Comparison of ENCODE assay signal across 21 cellular contexts in genomic region chr2:241126201-241126611, GRCh38. TPM values are rescaled to one million over a fixed set of nuclear protein-coding genes. Genes with fewer than 3 reads are reported as not detected.
A peak's percentile ranks its signal among the peaks of the same experiment; 100 is the strongest.
DNase-seq lines count a peak whose midpoint lies in the region; ATAC-seq, FAIRE-seq and TF ChIP-seq lines count a peak whose summit lies in the region.
"Had no signal": no experiment of that assay in that cellular context is flagged by ENCODE, and none has a peak within 500 bp of the region (broad histone marks: within the 10 kb centered on the region; RNA-seq: fewer than 3 reads in every experiment).

No MANE protein-coding gene starts in this region.

- peaks cover 43% of the 10 kb centered on the region for H3K36me3 Mint-ChIP-seq in activated CD4-positive, alpha-beta T cell treated with anti-CD3 and anti-CD28 coated beads, Interleukin-2, amount 10 ng/mL, durations not matched to agents 24 days and 14 days (ENCODE audit: low read depth)
- peaks cover 53% of the 10 kb centered on the region for H3K36me3 Mint-ChIP-seq in activated B cell treated with CpG ODN at 0.5 μM for 24 hours (ENCODE audit: low read depth)
- H3K36me3 Mint-ChIP-seq in naive B cell = peaks cover 2 to 8% of the 10 kb centered on the region in 2 donors

- POLR2A ChIA-PET in activated B cell treated with CpG ODN at 0.5 μM for 24 hours (lab: Charles Lee) = interaction anchor here (1.3 to 7.9 kb wide), 4 partner anchors 13 to 25 kb away, joined by 3 to 91 read pairs (median 54); partner anchors contain the start of genes MTERF4, PASK and PPP1R7

- peak overlapping the region; percentile 92 for H3K27ac ChIP-seq in C4-2B
- H3K27ac ChIP-seq: SJCRH30 had no signal

- no peaks in the 10 kb centered on the region for H3K9me3 Mint-ChIP-seq in activated CD4-positive, alpha-beta T cell treated with anti-CD3 and anti-CD28 coated beads, Interleukin-2, amount 10 ng/mL, durations not matched to agents 24 days and 14 days
- peaks cover under 1% of the 10 kb centered on the region for H3K9me3 Mint-ChIP-seq in activated B cell treated with CpG ODN at 0.5 μM for 24 hours
- peaks cover 0 to 3% (median 0%) of the 10 kb centered on the region in 7 donors for H3K9me3 Mint-ChIP-seq in naive B cell
- H3K9me3 Mint-ChIP-seq: neural crest cell had no signal

- no peak for FAIRE-seq in urothelium cell line (lab: Jason Lieb, UNC)
- FAIRE-seq: A204.1, H1 had no signal

- no peak for DNase-seq in activated CD4-positive, alpha-beta T cell treated with anti-CD3 and anti-CD28 coated beads, Interleukin-2, amount 10 ng/mL, durations not matched to agents 24 days and 14 days
- no peak for DNase-seq in activated CD4-positive, alpha-beta T cell treated with anti-CD3 and anti-CD28 coated beads, Interleukin-2, amount 50 U/mL, for 4 hours
- DNase-seq in activated B cell treated with CpG ODN at 0.5 μM for 24 hours (no peak), naive B cell (no peak), urothelium cell line (ENCODE audit: low spot score) (no peak), NCI-H526 treated with DMSO at 0.1 percent for 48 hours (lab: John Stamatoyannopoulos, UW) (no peak), T1000 (lab: John Stamatoyannopoulos, UW) (no peak)
- DNase-seq: activated CD4-positive, alpha-beta T cell treated with anti-CD3 and anti-CD28 coated beads for 48 hours; activated naive CD4-positive, alpha-beta T cell treated with Interleukin-2 at 50 U/mL for 16 hours; caudate nucleus; dermis blood vessel endothelial cell; DND-41; NCI-H1417; NCI-H510A; NK-92 treated with Interleukin-12 subunit alpha and Interleukin-12 subunit beta, amount 100 ng/mL, for 24 hours; SJCRH30 had no signal

- TF ChIP-seq CTCF in C4-2B (conservative IDR thresholded peaks at IDR 0.05) (no peak), activated B cell treated with CpG ODN at 0.5 μM for 24 hours (IDR thresholded peaks at IDR 0.05) (no peak)

- ATAC-seq in activated B cell treated with CpG ODN at 0.5 μM for 24 hours (ENCODE audit: low read depth) (no peak), naive B cell (ENCODE audit: low read depth in 2 of 2) (no peak)
- ATAC-seq: Panc1 had no signal

- H3K4me3 Mint-ChIP-seq in activated CD4-positive, alpha-beta T cell treated with anti-CD3 and anti-CD28 coated beads, Interleukin-2, amount 10 ng/mL, durations not matched to agents 24 days and 14 days = no peak overlapping the region
- H3K4me3 Mint-ChIP-seq in activated B cell treated with CpG ODN at 0.5 μM for 24 hours (no peak overlapping the region), naive B cell (peak overlapping the region in 1 of 8 donors; percentile 50)
- H3K4me3 Mint-ChIP-seq: neural crest cell had no signal

- no peaks in the 10 kb centered on the region for H3K27me3 Mint-ChIP-seq in activated CD4-positive, alpha-beta T cell treated with anti-CD3 and anti-CD28 coated beads, Interleukin-2, amount 10 ng/mL, durations not matched to agents 24 days and 14 days
- H3K27me3 Mint-ChIP-seq in activated B cell treated with CpG ODN at 0.5 μM for 24 hours = no peaks in the 10 kb centered on the region
- H3K27me3 Mint-ChIP-seq in naive B cell = no peaks in the 10 kb centered on the region

- intact Hi-C loops in activated CD4-positive, alpha-beta T cell treated with anti-CD3 and anti-CD28 coated beads, Interleukin-2, amount 10 ng/mL, durations not matched to agents 24 days and 14 days (cut with micrococcal nuclease) = no loop called here
- intact Hi-C loops in activated B cell treated with CpG ODN at 0.5 μM for 24 hours (cut with micrococcal nuclease) = no loop called here

- CTCF ChIA-PET in activated B cell treated with CpG ODN at 0.5 μM for 24 hours (lab: Charles Lee) = no interaction called here

- H3K4me1 Mint-ChIP-seq in activated CD4-positive, alpha-beta T cell treated with anti-CD3 and anti-CD28 coated beads, Interleukin-2, amount 10 ng/mL, durations not matched to agents 24 days and 14 days = peaks cover 24% of the 10 kb centered on the region
- H3K4me1 Mint-ChIP-seq in activated B cell treated with CpG ODN at 0.5 μM for 24 hours (peaks cover 55% of the 10 kb centered on the region), naive B cell (peaks cover 24 to 37% (median 30%) of the 10 kb centered on the region in 3 donors)
- H3K4me1 Mint-ChIP-seq: neural crest cell had no signal

- H3K27ac Mint-ChIP-seq in activated CD4-positive, alpha-beta T cell treated with anti-CD3 and anti-CD28 coated beads, Interleukin-2, amount 10 ng/mL, durations not matched to agents 24 days and 14 days = peak overlapping the region; percentile 56
- H3K27ac Mint-ChIP-seq in activated B cell treated with CpG ODN at 0.5 μM for 24 hours (peak overlapping the region; percentile 98), naive B cell (peak overlapping the region; percentile 63 to 100 (median 84))

RNA-seq across cellular contexts. Expression of gene PASK, which starts 23.1 kb away (rescaled TPM):
- total RNA-seq in activated CD4-positive, alpha-beta T cell treated with anti-CD3 and anti-CD28 coated beads, Interleukin-2, amount 10 ng/mL, durations not matched to agents 24 days and 14 days = 87.5 and 92.0 TPM in 2 replicates
- total RNA-seq in activated B cell treated with CpG ODN at 0.5 μM for 24 hours = 113 and 150 TPM in 2 replicates
- 10 to 100 TPM in 2 of 6 donors, 1 to 10 TPM in 4; 3.9 to 17.4 (median 9.1) TPM for polyA plus RNA-seq in naive B cell (ENCODE audit: low read depth in 6 of 6)

RNA-seq across cellular contexts. Expression of gene PPP1R7, which starts 24.1 kb away (rescaled TPM):
- 111 and 113 TPM in 2 replicates for total RNA-seq in activated CD4-positive, alpha-beta T cell treated with anti-CD3 and anti-CD28 coated beads, Interleukin-2, amount 10 ng/mL, durations not matched to agents 24 days and 14 days
- 72.0 and 74.5 TPM in 2 replicates for total RNA-seq in activated B cell treated with CpG ODN at 0.5 μM for 24 hours
- polyA plus RNA-seq in naive B cell (ENCODE audit: low read depth in 6 of 6) = 100 to 1,000 TPM in 5 of 6 donors, 10 to 100 TPM in 1; 96.4 to 130 (median 112) TPM

RNA-seq across cellular contexts. Expression of gene MTERF4, which starts 24.1 kb away (rescaled TPM):
- 39.3 and 43.9 TPM in 2 replicates for total RNA-seq in activated CD4-positive, alpha-beta T cell treated with anti-CD3 and anti-CD28 coated beads, Interleukin-2, amount 10 ng/mL, durations not matched to agents 24 days and 14 days
- 99.7 and 122 TPM in 2 replicates for total RNA-seq in activated B cell treated with CpG ODN at 0.5 μM for 24 hours
- 10 to 100 TPM; 45.7 to 71.2 (median 58.3) TPM for polyA plus RNA-seq in naive B cell (ENCODE audit: low read depth in 6 of 6)
